ENCODE assay signal across 8 cellular contexts in genomic region chr12:56496704-56497103, GRCh38. TPM values are rescaled to one million over a fixed set of nuclear protein-coding genes. Genes with fewer than 3 reads are reported as not detected.
DNase-seq lines count a peak whose midpoint lies in the region; TF ChIP-seq lines count a peak whose summit lies in the region.
"Not testable (repeated sequence)": the region's sequence is repeated elsewhere in the genome, so short reads cannot be mapped to it uniquely, and the experiment has no call there.
"Had no signal": no experiment of that assay in that cellular context is flagged by ENCODE, and none has a peak within 500 bp of the region (broad histone marks: within the 10 kb centered on the region; RNA-seq: fewer than 3 reads in every experiment).

No MANE protein-coding gene starts in this region.

- H3K79me2 ChIP-seq in OCI-LY3 (ENCODE audit: low read length): not testable (repeated sequence)

- not testable (repeated sequence) for H2AFZ ChIP-seq in OCI-LY3 (ENCODE audit: low read depth, low read length)

- H3K9me3 ChIP-seq in OCI-LY3 (ENCODE audit: insufficient read depth, low read length): not testable (repeated sequence)

- not testable (repeated sequence) for H3K27me3 ChIP-seq in OCI-LY3 (ENCODE audit: low read depth, low read length)

- CTCF ChIA-PET in activated CD4-positive, alpha-beta T cell treated with anti-CD3 and anti-CD28 coated beads, Interleukin-2, amount 10 ng/mL, durations not matched to agents 7 days and 5 days (lab: Charles Lee): interaction anchor here (1.0 to 1.5 kb wide), 2 partner anchors 11 to 352 kb away, joined by 3 to 5 read pairs; no protein-coding TSS in a partner anchor

- not testable (repeated sequence) for H3K4me1 ChIP-seq in OCI-LY3 (ENCODE audit: low read length)

- H3K27me3 Mint-ChIP-seq in activated CD4-positive, alpha-beta T cell treated with anti-CD3 and anti-CD28 coated beads, Interleukin-2, amount 10 ng/mL, durations not matched to agents 7 days and 5 days: peaks cover 14% of the 10 kb centered on the region

- H3K4me1 Mint-ChIP-seq in activated CD4-positive, alpha-beta T cell treated with anti-CD3 and anti-CD28 coated beads, Interleukin-2, amount 10 ng/mL, durations not matched to agents 7 days and 5 days: not testable (repeated sequence)

- not testable (repeated sequence) for H3K27ac Mint-ChIP-seq in activated CD4-positive, alpha-beta T cell treated with anti-CD3 and anti-CD28 coated beads, Interleukin-2, amount 10 ng/mL, durations not matched to agents 7 days and 5 days

- TF ChIP-seq CTCF in GM12864 (IDR thresholded peaks at IDR 0.05; ENCODE audit: low read depth, low read length, missing control alignments): peak; percentile 43
- TF ChIP-seq CTCF in OCI-LY3 (IDR thresholded peaks at IDR 0.05; ENCODE audit: low read depth, low read length): peak; percentile 23; the same call in 1 of the 2 replicates
- peak; percentile 38 for TF ChIP-seq CTCF in fibroblast of pulmonary artery (IDR thresholded peaks at IDR 0.05; ENCODE audit: low read length, missing control alignments)

- not testable (repeated sequence) for H3K36me3 ChIP-seq in OCI-LY3 (replicated peaks; ENCODE audit: low read depth, low read length)

- H3K36me3 Mint-ChIP-seq in activated CD4-positive, alpha-beta T cell treated with anti-CD3 and anti-CD28 coated beads, Interleukin-2, amount 10 ng/mL, durations not matched to agents 7 days and 5 days (ENCODE audit: low read depth): not testable (repeated sequence)

- not testable (repeated sequence) for H4K20me1 ChIP-seq in OCI-LY3 (ENCODE audit: insufficient read depth, low read length)

- peak overlapping the region; percentile 45 for H3K4me2 ChIP-seq in OCI-LY3 (ENCODE audit: low read length)

- POLR2A ChIA-PET in activated CD4-positive, alpha-beta T cell treated with anti-CD3 and anti-CD28 coated beads, Interleukin-2, amount 10 ng/mL, durations not matched to agents 7 days and 5 days (lab: Charles Lee): not testable (repeated sequence)

- DNase-seq in GM12864 (ENCODE audit: low read depth): not testable (repeated sequence)
- DNase-seq in activated CD4-positive, alpha-beta T cell treated with anti-CD3 and anti-CD28 coated beads, Interleukin-2, amount 10 ng/mL, durations not matched to agents 7 days and 5 days: peak; percentile 40
- DNase-seq in anterior cingulate cortex (lab: John Stamatoyannopoulos, UW): peak in 35 of 58 donors; percentile 1 to 64 (median 16)
- peak; percentile 21 for DNase-seq in fibroblast of pulmonary artery (ENCODE audit: low read depth)
- DNase-seq in midbrain (lab: John Stamatoyannopoulos, UW): peak; percentile 4
- peak; percentile 42 to 62 for DNase-seq in stimulated activated CD4-positive, alpha-beta T cell treated with anti-CD3 and anti-CD28 coated beads, Interleukin-2, amount 100 ng/mL, for 48 hours

- H3K4me3 ChIP-seq in GM12864 (ENCODE audit: low read depth, low read length); fibroblast of pulmonary artery (replicated peaks; ENCODE audit: low read depth, low read length): not testable (repeated sequence)
- H3K4me3 ChIP-seq in OCI-LY3 (ENCODE audit: low read length): peak overlapping the region; percentile 50; the same call in 1 of the 2 replicates

- not testable (repeated sequence) for H3K27ac ChIP-seq in OCI-LY3 (ENCODE audit: low read length)

- not testable (repeated sequence) for H3K9ac ChIP-seq in OCI-LY3 (ENCODE audit: low read length)

- H3K4me3 Mint-ChIP-seq in activated CD4-positive, alpha-beta T cell treated with anti-CD3 and anti-CD28 coated beads, Interleukin-2, amount 10 ng/mL, durations not matched to agents 7 days and 5 days: not testable (repeated sequence)

- H3K9me3 Mint-ChIP-seq in activated CD4-positive, alpha-beta T cell treated with anti-CD3 and anti-CD28 coated beads, Interleukin-2, amount 10 ng/mL, durations not matched to agents 7 days and 5 days: not testable (repeated sequence)

RNA-seq across cellular contexts. Expression of gene GLS2, which starts 8.7 kb away (rescaled TPM):
- total RNA-seq in activated CD4-positive, alpha-beta T cell treated with anti-CD3 and anti-CD28 coated beads, Interleukin-2, amount 10 ng/mL, durations not matched to agents 7 days and 5 days: 1 to 10 TPM; 1.1 to 1.9 TPM

RNA-seq across cellular contexts. Expression of gene RBMS2, which starts 24.9 kb away (rescaled TPM):
- 1 to 10 TPM; 4.5 to 6.0 TPM for total RNA-seq in activated CD4-positive, alpha-beta T cell treated with anti-CD3 and anti-CD28 coated beads, Interleukin-2, amount 10 ng/mL, durations not matched to agents 7 days and 5 days

RNA-seq across cellular contexts. Expression of gene SPRYD4, which starts 28.3 kb away (rescaled TPM):
- 1 to 10 TPM; 3.8 to 3.9 TPM for total RNA-seq in activated CD4-positive, alpha-beta T cell treated with anti-CD3 and anti-CD28 coated beads, Interleukin-2, amount 10 ng/mL, durations not matched to agents 7 days and 5 days

RNA-seq across cellular contexts. Expression of gene MIP, which starts 42.2 kb away (rescaled TPM):
- total RNA-seq in activated CD4-positive, alpha-beta T cell treated with anti-CD3 and anti-CD28 coated beads, Interleukin-2, amount 10 ng/mL, durations not matched to agents 7 days and 5 days: not detected
- total RNA-seq: gastrocnemius medialis had no signal

RNA-seq across cellular contexts. Expression of gene TIMELESS, which starts 47.5 kb away (rescaled TPM):
- 10 to 100 TPM; 59.5 to 63.6 TPM for total RNA-seq in activated CD4-positive, alpha-beta T cell treated with anti-CD3 and anti-CD28 coated beads, Interleukin-2, amount 10 ng/mL, durations not matched to agents 7 days and 5 days
